Comparison of ENCODE assay signal across 11 cellular contexts in genomic region chr5:113807384-113808053, GRCh38.
DNase-seq lines count a peak whose midpoint lies in the region; ATAC-seq and TF ChIP-seq lines count a peak whose summit lies in the region.
"Had no signal": no experiment of that assay in that cellular context is flagged by ENCODE, and none has a peak within 500 bp of the region (broad histone marks: within the 10 kb centered on the region; RNA-seq: fewer than 3 reads in every experiment).

No MANE protein-coding gene starts in this region.

- TF ChIP-seq CTCF in AG09319 (IDR thresholded peaks at IDR 0.05; ENCODE audit: low read depth, low read length): no peak
- no peak for TF ChIP-seq CTCF in omental fat pad (IDR thresholded peaks at IDR 0.05)

- no peaks in the 10 kb centered on the region for H3K4me1 Mint-ChIP-seq in T-helper 17 cell
- peaks cover 0 to 5% (median under 1%) of the 10 kb centered on the region in 4 donors for H3K4me1 Mint-ChIP-seq in CD4-positive, alpha-beta memory T cell

- no peaks in the 10 kb centered on the region for H3K4me1 ChIP-seq in CD4-positive, alpha-beta memory T cell (ENCODE audit: insufficient read depth, low read length)

- H3K36me3 Mint-ChIP-seq in T-helper 17 cell (ENCODE audit: low read depth): no peaks in the 10 kb centered on the region
- H3K36me3 Mint-ChIP-seq in CD4-positive, alpha-beta memory T cell: no peaks in the 10 kb centered on the region

- ATAC-seq in omental fat pad (ENCODE audit: low FRiP score): peak; percentile 94
- no peak for ATAC-seq in GM18868 (IDR thresholded peaks at IDR 0.05; ENCODE audit: unreplicated experiment)
- no peak for ATAC-seq in T-helper 17 cell

- intact Hi-C loops in CD4-positive, alpha-beta memory T cell (cut with micrococcal nuclease): no loop called here

- H3K36me3 ChIP-seq in CD4-positive, alpha-beta memory T cell (ENCODE audit: insufficient read depth, low read length): no peaks in the 10 kb centered on the region
- H3K36me3 ChIP-seq: BE2C had no signal

- H3K9me3 ChIP-seq in T-helper 17 cell (ENCODE audit: control insufficient read depth, low read length, poor library complexity, severe bottlenecking): no peaks in the 10 kb centered on the region
- no peaks in the 10 kb centered on the region for H3K9me3 ChIP-seq in CD4-positive, alpha-beta memory T cell (ENCODE audit: control insufficient read depth in 1 of 2, low read length in 2 of 2)
- H3K9me3 ChIP-seq: BE2C had no signal

- H3K27me3 Mint-ChIP-seq in T-helper 17 cell: peaks cover 5% of the 10 kb centered on the region
- H3K27me3 Mint-ChIP-seq in CD4-positive, alpha-beta memory T cell: peaks cover 3 to 4% of the 10 kb centered on the region in 2 donors

- H3K9me3 Mint-ChIP-seq in CD4-positive, alpha-beta memory T cell: peaks cover 0 to 9% (median 3%) of the 10 kb centered on the region in 8 donors

- CTCF ChIA-PET in CD4-positive, alpha-beta memory T cell (lab: Charles Lee; ENCODE audit: partially characterized antibody): no interaction called here

- POLR2A ChIA-PET in CD4-positive, alpha-beta memory T cell (lab: Charles Lee; ENCODE audit: partially characterized antibody): no interaction called here

- no peak overlapping the region for H3K4me3 ChIP-seq in CD4-positive, alpha-beta memory T cell (ENCODE audit: low read length in 2 of 2)

- no peak overlapping the region for H3K27ac Mint-ChIP-seq in T-helper 17 cell
- H3K27ac Mint-ChIP-seq in CD4-positive, alpha-beta memory T cell: no peak overlapping the region

- no peak overlapping the region for H3K27ac ChIP-seq in CD4-positive, alpha-beta memory T cell (ENCODE audit: low read depth, low read length)

- no peak overlapping the region for H3K4me3 Mint-ChIP-seq in T-helper 17 cell
- H3K4me3 Mint-ChIP-seq in CD4-positive, alpha-beta memory T cell: no peak overlapping the region

- DNase-seq in AG09319 (ENCODE audit: extremely low read depth, low read depth) (peak; percentile 28), NCI-H82 treated with DMSO at 0.1 percent for 48 hours (lab: John Stamatoyannopoulos, UW; ENCODE audit: unreplicated experiment) (peak; percentile 13), fibroblast of peridontal ligament (ENCODE audit: extremely low read depth) (peak; percentile 76), omental fat pad (ENCODE audit: low spot score) (no peak), DMS53 (lab: John Stamatoyannopoulos, UW) (no peak), T-helper 17 cell (no peak)
- no peak for DNase-seq in CD4-positive, alpha-beta memory T cell
- DNase-seq: activated effector memory CD4-positive, alpha-beta T cell treated with anti-CD3 and anti-CD28 coated beads, Interleukin-2, amount 50 U/mL, for 16 hours; BE2C; stimulated activated CD4-positive, alpha-beta T cell treated with anti-CD3 and anti-CD28 coated beads, Interleukin-4, amount 100 ng/mL, for 1 hour had no signal

- H3K27me3 ChIP-seq in CD4-positive, alpha-beta memory T cell (ENCODE audit: insufficient read depth, low read length): no peaks in the 10 kb centered on the region
- H3K27me3 ChIP-seq: BE2C had no signal

Comparison
In these comparisons a context has a peak if more than half of its experiments do, and no peak if none do; other contexts are left out.
1. DNase-seq: peak in AG09319 (single experiment), NCI-H82 treated with DMSO at 0.1 percent for 48 hours (single experiment) and fibroblast of peridontal ligament (single experiment); none in omental fat pad (single experiment), DMS53 (single experiment), T-helper 17 cell (0 of 3) and CD4-positive, alpha-beta memory T cell (0 of 5).